Comparison of ENCODE assay signal across 10 cellular contexts in genomic region chr2:68831688-68832087, GRCh38. TPM values are rescaled to one million over a fixed set of nuclear protein-coding genes. Genes with fewer than 3 reads are reported as not detected.
DNase-seq lines count a peak whose midpoint lies in the region; TF ChIP-seq lines count a peak whose summit lies in the region.
"Had no signal": no experiment of that assay in that cellular context is flagged by ENCODE, and none has a peak within 500 bp of the region (broad histone marks: within the 10 kb centered on the region; RNA-seq: fewer than 3 reads in every experiment).

No MANE protein-coding gene starts in this region.

- H3K4me1 Mint-ChIP-seq in T-helper 2 cell treated with Interferon-gamma antibody and Interleukin-4, amounts not matched to agents 5 μg/mL and 100 μg/mL, for 36 hours (ENCODE audit: low read depth): peaks cover 79% of the 10 kb centered on the region

- intact Hi-C loops in spleen (cut with DNase I; ENCODE audit: low total_unique reads): no loop called here

- TF ChIP-seq CTCF in fibroblast of mammary gland (conservative IDR thresholded peaks at IDR 0.05; ENCODE audit: control insufficient read depth, insufficient read depth, low read depth, low read length): no peak
- TF ChIP-seq CTCF in spleen (IDR thresholded peaks at IDR 0.05 in 8 of 11, conservative IDR thresholded peaks at IDR 0.05 in 3 of 11): no peak

- DNase-seq in GF-D8 (lab: John Stamatoyannopoulos, UW) (peak; percentile 2), fibroblast of mammary gland (ENCODE audit: low read depth) (peak; percentile 46), spleen (no peak), NCI-H187 treated with DMSO at 0.1 percent for 48 hours (lab: John Stamatoyannopoulos, UW) (no peak), activated gamma-delta T cell (lab: John Stamatoyannopoulos, UW) (no peak), SW480 (ENCODE audit: low spot score) (no peak)
- no peak for DNase-seq in T-helper 2 cell treated with Interferon-gamma antibody and Interleukin-4, amounts not matched to agents 5 μg/mL and 100 μg/mL, for 36 hours (ENCODE audit: low spot score)
- DNase-seq in stimulated activated naive CD4-positive, alpha-beta T cell treated with Interleukin-2 at 50 U/mL for 16 hours (lab: John Stamatoyannopoulos, UW): no peak
- DNase-seq: NCI-H146 had no signal

- WGBS in spleen, 5 donors: 52 to 71% (median 55%) methylated on average over 3 of the region's 3 CpGs

- peak overlapping the region; percentile 79 for H3K27ac Mint-ChIP-seq in T-helper 2 cell treated with Interferon-gamma antibody and Interleukin-4, amounts not matched to agents 5 μg/mL and 100 μg/mL, for 36 hours

- H3K9me3 ChIP-seq in spleen: no peaks in the 10 kb centered on the region
- H3K9me3 ChIP-seq: mucosa of descending colon had no signal

- H3K4me1 ChIP-seq in spleen: peaks cover 51 to 100% (median 89%) of the 10 kb centered on the region in 6 donors

- H3K9me3 Mint-ChIP-seq in T-helper 2 cell treated with Interferon-gamma antibody and Interleukin-4, amounts not matched to agents 5 μg/mL and 100 μg/mL, for 36 hours: no peaks in the 10 kb centered on the region

- TF ChIP-seq POLR2A in spleen (IDR thresholded peaks at IDR 0.05): no peak

- H3K4me3 Mint-ChIP-seq in T-helper 2 cell treated with Interferon-gamma antibody and Interleukin-4, amounts not matched to agents 5 μg/mL and 100 μg/mL, for 36 hours: peak overlapping the region; percentile 53

- no peaks in the 10 kb centered on the region for H3K27me3 ChIP-seq in spleen (replicated peaks in 1 of 7)

- peaks cover 0 to 17% (median 5%) of the 10 kb centered on the region in 6 donors for H3K36me3 ChIP-seq in spleen

- H3K27me3 Mint-ChIP-seq in T-helper 2 cell treated with Interferon-gamma antibody and Interleukin-4, amounts not matched to agents 5 μg/mL and 100 μg/mL, for 36 hours (ENCODE audit: low read depth): no peaks in the 10 kb centered on the region

- H3K27ac ChIP-seq in spleen: peak overlapping the region; percentile 37 to 92 (median 86)

- H3K4me3 ChIP-seq in fibroblast of mammary gland (ENCODE audit: control insufficient read depth, low read depth, low read length) (no peak overlapping the region), spleen (peak overlapping the region in 1 of 8 donors; percentile 21)
- H3K4me3 ChIP-seq: mucosa of descending colon had no signal

- H3K36me3 Mint-ChIP-seq in T-helper 2 cell treated with Interferon-gamma antibody and Interleukin-4, amounts not matched to agents 5 μg/mL and 100 μg/mL, for 36 hours (ENCODE audit: low read depth): peaks cover 23% of the 10 kb centered on the region

RNA-seq across cellular contexts. Expression of gene BMP10, which starts 39.5 kb away (rescaled TPM):
- total RNA-seq in spleen: not detected
- polyA plus RNA-seq in spleen: not detected

Comparison
In these comparisons a context has a peak if more than half of its experiments do, and no peak if none do; other contexts are left out.
1. DNase-seq: peak in GF-D8 (single experiment) and fibroblast of mammary gland (single experiment); none in T-helper 2 cell treated with Interferon-gamma antibody and Interleukin-4, amounts not matched to agents 5 μg/mL and 100 μg/mL, for 36 hours (single experiment), spleen (single experiment), NCI-H187 treated with DMSO at 0.1 percent for 48 hours (single experiment), stimulated activated naive CD4-positive, alpha-beta T cell treated with Interleukin-2 at 50 U/mL for 16 hours (single experiment), activated gamma-delta T cell (single experiment) and SW480 (single experiment).